ENCODE assay signal across 25 cellular contexts in the genomic region with DNA sequence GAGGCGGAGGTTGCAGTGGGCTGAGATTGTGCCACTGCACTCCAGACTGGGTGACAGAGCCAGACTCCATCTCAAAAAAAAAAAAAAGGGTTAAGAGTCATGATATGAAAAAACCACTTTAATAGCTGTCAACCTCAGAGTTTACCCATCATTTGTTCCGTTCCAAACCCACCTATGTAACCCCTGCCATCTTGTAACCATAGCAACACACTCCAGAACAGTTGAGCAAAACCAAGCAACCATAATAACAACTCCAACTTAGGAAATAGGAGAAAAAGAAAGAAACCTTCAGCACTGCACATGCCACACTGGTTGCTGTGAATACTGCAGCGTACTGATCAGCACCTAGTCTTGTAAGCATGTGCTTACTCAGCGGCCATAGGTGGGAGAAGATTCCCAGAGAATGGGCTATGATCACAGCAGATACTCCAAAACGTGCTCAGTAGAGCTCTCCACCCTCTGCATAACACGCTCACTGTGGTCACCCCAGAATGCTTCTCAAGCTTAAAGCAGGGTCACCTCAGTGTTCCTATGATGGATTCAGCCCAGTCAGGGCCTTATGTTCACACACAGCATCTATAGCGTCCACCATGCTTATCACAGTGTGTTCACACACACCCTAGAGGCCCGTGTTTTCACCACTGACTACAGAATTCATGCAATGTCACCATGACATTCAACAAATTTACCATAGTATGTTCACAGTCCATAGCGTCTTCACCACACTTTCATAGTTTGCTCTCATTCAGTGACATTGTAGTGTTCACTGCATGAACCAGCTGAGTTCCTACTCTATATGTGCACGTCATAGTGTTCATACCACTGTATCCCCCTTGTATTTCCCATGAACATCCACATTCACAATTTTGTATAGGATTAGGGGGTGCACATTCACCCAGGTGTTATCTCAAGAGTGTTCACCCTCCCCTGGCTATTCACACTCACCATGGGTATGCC. TPM values are rescaled to one million over a fixed set of nuclear protein-coding genes. Genes with fewer than 3 reads are reported as not detected.
"Had no signal": no experiment of that assay in that cellular context is flagged by ENCODE, and none has a peak within 500 bp of the region (broad histone marks: within the 10 kb centered on the region; RNA-seq: fewer than 3 reads in every experiment).

No MANE protein-coding gene starts in this region.

- H3K27ac ChIP-seq: colonic mucosa, dorsolateral prefrontal cortex, epithelial cell of prostate, heart left ventricle, parathyroid adenoma, thoracic aorta, vagina had no signal

- H2AFZ ChIP-seq: parathyroid adenoma had no signal

- H3K79me2 ChIP-seq: parathyroid adenoma had no signal

- H3K9ac ChIP-seq: parathyroid adenoma had no signal

- H3K9me3 ChIP-seq: colonic mucosa, heart left ventricle, thoracic aorta, vagina had no signal

- FAIRE-seq: bronchial epithelial cell, keratinocyte had no signal

- H3K27me3 ChIP-seq: colonic mucosa, dorsolateral prefrontal cortex, heart left ventricle, vagina had no signal

- DNase-seq: activated CD4-positive, alpha-beta memory T cell treated with anti-CD3 and anti-CD28 coated beads, Interleukin-2, amount 10 ng/mL, durations not matched to agents 7 days and 5 days; activated CD4-positive, alpha-beta T cell treated with anti-CD3 and anti-CD28 coated beads, Interleukin-2, amount 10 ng/mL, durations not matched to agents 24 days and 14 days; activated CD4-positive, CD25-positive, alpha-beta regulatory T cell; activated naive CD4-positive, alpha-beta T cell treated with Interleukin-2 at 50 U/mL for 16 hours; activated naive CD8-positive, alpha-beta T cell treated with anti-CD3 and anti-CD28 coated beads, Interleukin-2, amount 10 ng/mL, durations not matched to agents 7 days and 5 days; colonic mucosa; dorsolateral prefrontal cortex; endodermal cell; heart left ventricle; left colon; mesenchymal stem cell; nephron progenitor cell; nucleus accumbens; right cardiac atrium; stimulated activated CD4-positive, alpha-beta T cell treated with anti-CD3 and anti-CD28 coated beads, Interleukin-12 subunit alpha, Interleukin-12 subunit beta, amount 100 ng/mL, for 4 hours; stimulated activated CD4-positive, alpha-beta T cell treated with anti-CD3 and anti-CD28 coated beads, Interleukin-1b, Interleukin-23, amount 100 ng/mL, for 48 hours; T-helper 17 cell had no signal

- H3K36me3 ChIP-seq: colonic mucosa, heart left ventricle, thoracic aorta, vagina had no signal

- H3K4me1 ChIP-seq: colonic mucosa, parathyroid adenoma, vagina had no signal

- ATAC-seq: activated T-helper 17 cell treated with anti-CD3 and anti-CD28 coated beads, Interleukin-2, amount 50 U/mL, for 72 hours; right cardiac atrium; T-helper 17 cell had no signal

- H3K4me3 ChIP-seq: colonic mucosa, dorsolateral prefrontal cortex, heart left ventricle, thoracic aorta, vagina had no signal

RNA-seq across cellular contexts. Expression of gene CILP, which starts 6.5 kb away (rescaled TPM):
- total RNA-seq: activated CD4-positive, alpha-beta memory T cell treated with anti-CD3 and anti-CD28 coated beads, Interleukin-2, amount 10 ng/mL, durations not matched to agents 7 days and 5 days; pulmonary artery endothelial cell had no signal
- polyA plus RNA-seq: keratinocyte had no signal
